1 cellular context compared by ENCODE assay signal in genomic region chr2:220946552-220946951, GRCh38.
TF ChIP-seq lines count a peak whose summit lies in the region.

No MANE protein-coding gene starts in this region.

TF ChIP-seq in IMR-90, 13 proteins besides CTCF, POLR2A, EP300 and RAD21 (continued from another document):
- no peak for TF ChIP-seq CHD1 (IDR thresholded peaks at IDR 0.05; ENCODE audit: low read depth, low read length)
- no peak for TF ChIP-seq MAZ (IDR thresholded peaks at IDR 0.05; ENCODE audit: borderline replicate concordance, low read depth, low read length)
TF ChIP-seq in IMR-90: peak in this region for 0.
